ENCODE assay signal across 24 cellular contexts in genomic region chr12:121932176-121932536, GRCh38.
"Had no signal": no experiment of that assay in that cellular context is flagged by ENCODE, and none has a peak within 500 bp of the region (broad histone marks: within the 10 kb centered on the region; RNA-seq: fewer than 3 reads in every experiment).

No MANE protein-coding gene starts in this region.

- H3K27ac Mint-ChIP-seq: activated CD4-positive, alpha-beta memory T cell treated with anti-CD3 and anti-CD28 coated beads for 36 hours; activated CD4-positive, alpha-beta T cell treated with anti-CD3 and anti-CD28 coated beads, Interleukin-2, amount 10 ng/mL, durations not matched to agents 24 days and 14 days; activated naive CD8-positive, alpha-beta T cell treated with anti-CD3 and anti-CD28 coated beads, Interleukin-2, amount 50 U/mL, for 24 hours; T-helper 2 cell treated with Interferon-gamma antibody and Interleukin-4, amounts not matched to agents 5 μg/mL and 100 μg/mL, for 36 hours had no signal

- ATAC-seq: activated naive CD4-positive, alpha-beta T cell treated with anti-CD3 and anti-CD28 coated beads, Interleukin-2, amount 50 U/mL, for 72 hours; activated naive CD8-positive, alpha-beta T cell treated with anti-CD3 and anti-CD28 coated beads, Interleukin-2, amount 50 U/mL, for 24 hours; activated T-cell treated with anti-CD3 and anti-CD28 coated beads, Interleukin-2, amount 50 U/mL, for 4 hours had no signal

- H3K27ac ChIP-seq: Peyer's patch, SJCRH30 had no signal

- H3K4me1 ChIP-seq: Peyer's patch had no signal

- H3K27me3 Mint-ChIP-seq: activated CD4-positive, alpha-beta memory T cell treated with anti-CD3 and anti-CD28 coated beads for 36 hours; activated CD4-positive, alpha-beta T cell treated with anti-CD3 and anti-CD28 coated beads, Interleukin-2, amount 10 ng/mL, durations not matched to agents 24 days and 14 days; activated naive CD8-positive, alpha-beta T cell treated with anti-CD3 and anti-CD28 coated beads, Interleukin-2, amount 50 U/mL, for 24 hours; brain had no signal

- H3K9me3 Mint-ChIP-seq: activated CD4-positive, alpha-beta memory T cell treated with anti-CD3 and anti-CD28 coated beads for 36 hours; activated CD4-positive, alpha-beta T cell treated with anti-CD3 and anti-CD28 coated beads, Interleukin-2, amount 10 ng/mL, durations not matched to agents 24 days and 14 days; activated naive CD4-positive, alpha-beta T cell treated with anti-CD3 and anti-CD28 coated beads, Interleukin-2, amount 50 U/mL, for 72 hours; activated naive CD8-positive, alpha-beta T cell treated with anti-CD3 and anti-CD28 coated beads, Interleukin-2, amount 50 U/mL, for 24 hours; activated T-cell treated with anti-CD3 and anti-CD28 coated beads, Interleukin-2, amount 50 U/mL, for 4 hours; T-helper 2 cell treated with Interferon-gamma antibody and Interleukin-4, amounts not matched to agents 5 μg/mL and 100 μg/mL, for 36 hours had no signal

- H3K4me3 Mint-ChIP-seq: activated CD4-positive, alpha-beta memory T cell treated with anti-CD3 and anti-CD28 coated beads for 36 hours; activated CD4-positive, alpha-beta T cell treated with anti-CD3 and anti-CD28 coated beads, Interleukin-2, amount 10 ng/mL, durations not matched to agents 24 days and 14 days; activated naive CD8-positive, alpha-beta T cell treated with anti-CD3 and anti-CD28 coated beads, Interleukin-2, amount 50 U/mL, for 24 hours; activated T-cell treated with anti-CD3 and anti-CD28 coated beads, Interleukin-2, amount 50 U/mL, for 4 hours; T-helper 2 cell treated with Interferon-gamma antibody and Interleukin-4, amounts not matched to agents 5 μg/mL and 100 μg/mL, for 36 hours had no signal

- H3K36me3 Mint-ChIP-seq: activated CD4-positive, alpha-beta memory T cell treated with anti-CD3 and anti-CD28 coated beads for 36 hours had no signal

- H3K27me3 ChIP-seq: Peyer's patch, SJCRH30 had no signal

- DNase-seq: activated CD4-positive, alpha-beta memory T cell treated with anti-CD3 and anti-CD28 coated beads for 36 hours; activated CD4-positive, alpha-beta T cell treated with anti-CD3 and anti-CD28 coated beads, Interleukin-2, amount 10 ng/mL, durations not matched to agents 24 days and 14 days; activated CD4-positive, CD25-positive, alpha-beta regulatory T cell treated with anti-CD3 and anti-CD28 coated beads, Interleukin-2, amount 50 U/mL, for 72 hours; activated CD8-positive, alpha-beta memory T cell treated with anti-CD3 and anti-CD28 coated beads for 24 hours; activated effector memory CD4-positive, alpha-beta T cell treated with anti-CD3 and anti-CD28 coated beads, Interleukin-2, amount 50 U/mL, for 16 hours; activated naive CD4-positive, alpha-beta T cell treated with Interleukin-2 at 50 U/mL for 16 hours; activated naive CD8-positive, alpha-beta T cell treated with anti-CD3 and anti-CD28 coated beads, Interleukin-2, amount 50 U/mL, for 24 hours; activated T-cell treated with anti-CD3 and anti-CD28 coated beads, Interleukin-2, amount 50 U/mL, for 4 hours; amygdala; Kasumi-1; NCI-H1105 treated with DMSO at 0.1 percent for 48 hours; NCI-H146; NCI-H187 treated with DMSO at 0.1 percent for 48 hours; NCI-H2081 treated with DMSO at 0.1 percent for 48 hours; NCI-H446; NCI-H524; Peyer's patch; Right ventricle myocardium superior; SJCRH30; SK-N-SH; SW 1271 had no signal

- H3K4me2 ChIP-seq: SK-N-SH had no signal

- H3K9me3 ChIP-seq: Peyer's patch, SJCRH30, SK-N-SH had no signal

- H3K4me3 ChIP-seq: Peyer's patch, SJCRH30 had no signal

- H3K9ac ChIP-seq: SK-N-SH had no signal

- H3K36me3 ChIP-seq: Peyer's patch, SJCRH30 had no signal
